ENCODE assay signal across 27 cellular contexts in the genomic region with DNA sequence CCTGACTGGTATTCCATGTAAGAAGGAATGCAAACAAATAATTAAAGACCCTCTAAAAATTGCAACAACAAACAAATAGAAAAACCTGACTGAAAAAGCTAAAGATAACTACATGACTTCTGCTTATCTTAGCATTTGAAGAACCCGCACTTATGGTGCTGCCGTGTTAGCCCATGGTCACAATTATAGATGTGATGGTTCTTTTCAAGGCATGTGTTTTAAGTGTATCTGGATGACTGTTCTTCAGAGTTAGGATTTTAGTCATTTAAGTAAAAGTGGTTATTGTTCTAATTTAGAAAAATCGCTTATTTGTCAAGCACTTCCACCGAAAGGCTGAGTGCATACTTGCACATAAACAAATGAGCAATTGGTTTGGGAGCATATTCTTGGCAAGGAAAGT.
"Had no signal": no experiment of that assay in that cellular context is flagged by ENCODE, and none has a peak within 500 bp of the region (broad histone marks: within the 10 kb centered on the region; RNA-seq: fewer than 3 reads in every experiment).

No MANE protein-coding gene starts in this region.

- DNase-seq: activated B cell treated with CpG ODN at 0.5 μM for 24 hours; activated CD4-positive, alpha-beta memory T cell treated with anti-CD3 and anti-CD28 coated beads for 36 hours; activated CD4-positive, alpha-beta T cell treated with anti-CD3 and anti-CD28 coated beads for 48 hours; activated CD4-positive, alpha-beta T cell treated with anti-CD3 and anti-CD28 coated beads, Interleukin-2, amount 50 U/mL, for 1 hour; activated CD8-positive, alpha-beta memory T cell treated with anti-CD3 and anti-CD28 coated beads, Interleukin-2, amount 10 ng/mL, durations not matched to agents 7 days and 5 days; activated CD8-positive, alpha-beta memory T cell treated with anti-CD3 and anti-CD28 coated beads, Interleukin-2, amount 50 U/mL, for 48 hours; activated CD8-positive, alpha-beta T cell treated with anti-CD3 and anti-CD28 coated beads, Interleukin-2, amount 10 ng/mL, durations not matched to agents 7 days and 5 days; activated gamma-delta T cell; activated naive CD4-positive, alpha-beta T cell; activated naive CD4-positive, alpha-beta T cell treated with anti-CD3 and anti-CD28 coated beads, Interleukin-2, amount 10 ng/mL, durations not matched to agents 7 days and 5 days; activated naive CD8-positive, alpha-beta T cell treated with anti-CD3 and anti-CD28 coated beads, Interleukin-2, amount 10 ng/mL, durations not matched to agents 7 days and 5 days; activated T-cell treated with anti-CD3 and anti-CD28 coated beads for 4 hours; activated T-cell treated with anti-CD3 and anti-CD28 coated beads, Interleukin-2, amount 50 U/mL, for 24 hours; activated T-cell treated with anti-CD3 and anti-CD28 coated beads, Interleukin-2, amount 50 U/mL, for 72 hours; dorsolateral prefrontal cortex; effector memory CD4-positive, alpha-beta T cell; endodermal cell; foreskin fibroblast; head of caudate nucleus; T-helper 9 cell; WERI-Rb-1 had no signal

- H3K9me3 ChIP-seq: ascending aorta, breast epithelium had no signal

- H3K27ac ChIP-seq: ascending aorta, breast epithelium, coronary artery, dorsolateral prefrontal cortex, WERI-Rb-1 had no signal

- H3K27me3 ChIP-seq: ascending aorta, breast epithelium, dorsolateral prefrontal cortex had no signal

- H3K36me3 ChIP-seq: ascending aorta, breast epithelium, WERI-Rb-1 had no signal

- ATAC-seq: activated CD4-positive, CD25-positive, alpha-beta regulatory T cell treated with anti-CD3 and anti-CD28 coated beads, Interleukin-2, amount 50 U/mL, for 24 hours; activated CD8-positive, alpha-beta memory T cell treated with anti-CD3 and anti-CD28 coated beads, Interleukin-2, amount 10 ng/mL, durations not matched to agents 7 days and 5 days; activated CD8-positive, alpha-beta T cell treated with anti-CD3 and anti-CD28 coated beads, Interleukin-2, amount 10 ng/mL, durations not matched to agents 7 days and 5 days; activated naive CD4-positive, alpha-beta T cell treated with anti-CD3 and anti-CD28 coated beads, Interleukin-2, amount 50 U/mL, for 72 hours; activated T-cell treated with anti-CD3 and anti-CD28 coated beads, Interleukin-2, amount 50 U/mL, for 72 hours; esophagus mucosa had no signal

- H3K4me3 ChIP-seq: ascending aorta, breast epithelium, coronary artery, dorsolateral prefrontal cortex had no signal

- H3K4me1 ChIP-seq: ascending aorta, breast epithelium had no signal
